In the genomic region with DNA sequence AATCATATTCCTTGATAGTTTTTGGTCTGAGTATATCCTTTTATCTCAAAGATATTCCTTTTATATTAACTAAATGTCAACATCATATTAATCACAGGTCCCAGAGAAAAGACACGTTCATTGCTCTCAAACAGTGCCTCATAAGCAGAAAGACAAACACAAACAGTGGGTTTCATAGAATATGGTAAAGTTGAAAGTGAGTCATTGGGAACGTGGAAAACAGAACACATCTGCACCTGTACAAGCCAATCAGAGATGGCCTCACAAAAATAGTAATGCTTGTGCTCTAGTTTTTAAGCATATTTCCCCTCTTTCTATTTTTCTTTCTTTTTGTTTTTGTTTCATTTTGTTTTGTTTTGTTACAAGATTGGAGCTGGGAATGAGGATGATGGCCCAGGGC, we compare ENCODE assay signal across 28 cellular contexts.
"Had no signal": no experiment of that assay in that cellular context is flagged by ENCODE, and none has a peak within 500 bp of the region (broad histone marks: within the 10 kb centered on the region; RNA-seq: fewer than 3 reads in every experiment).

No MANE protein-coding gene starts in this region.

- H3K9me3 ChIP-seq: esophagus muscularis mucosa had no signal

- H3K36me3 ChIP-seq: brain microvascular endothelial cell, esophagus muscularis mucosa, gastroesophageal sphincter, heart right ventricle, WERI-Rb-1 had no signal

- ATAC-seq: activated CD4-positive, CD25-positive, alpha-beta regulatory T cell treated with anti-CD3 and anti-CD28 coated beads, Interleukin-2, amount 50 U/mL, for 24 hours; activated CD8-positive, alpha-beta T cell treated with anti-CD3 and anti-CD28 coated beads for 36 hours; activated T-cell treated with anti-CD3 and anti-CD28 coated beads, Interleukin-2, amount 50 U/mL, for 4 hours; activated T-helper 17 cell treated with anti-CD3 and anti-CD28 coated beads, Interleukin-2, amount 50 U/mL, for 72 hours; gastroesophageal sphincter; heart right ventricle; T-helper 17 cell had no signal

- H3K4me3 ChIP-seq: coronary artery, dorsolateral prefrontal cortex, esophagus muscularis mucosa, gastroesophageal sphincter, heart right ventricle had no signal

- H3K27me3 ChIP-seq: brain microvascular endothelial cell, esophagus muscularis mucosa, gastroesophageal sphincter, heart right ventricle had no signal

- DNase-seq: activated B cell treated with CpG ODN at 0.5 μM for 24 hours; activated CD4-positive, alpha-beta T cell treated with anti-CD3 and anti-CD28 coated beads for 48 hours; activated CD4-positive, alpha-beta T cell treated with anti-CD3 and anti-CD28 coated beads, Interleukin-2, amount 50 U/mL, for 1 hour; activated CD4-positive, alpha-beta T cell treated with anti-CD3 and anti-CD28 coated beads, Interleukin-2, amount 50 U/mL, for 48 hours; activated CD8-positive, alpha-beta memory T cell treated with anti-CD3 and anti-CD28 coated beads for 24 hours; activated CD8-positive, alpha-beta T cell treated with anti-CD3 and anti-CD28 coated beads for 36 hours; activated effector memory CD4-positive, alpha-beta T cell treated with Interleukin-2 at 50 U/mL for 16 hours; activated gamma-delta T cell treated with Interleukin-2 at 50 U/mL for 16 hours; activated naive CD4-positive, alpha-beta T cell treated with anti-CD3 and anti-CD28 coated beads, Interleukin-2, amount 50 U/mL, for 16 hours; activated naive CD4-positive, alpha-beta T cell treated with Interleukin-2 at 50 U/mL for 16 hours; activated T-cell treated with anti-CD3 and anti-CD28 coated beads, Interleukin-2, amount 50 U/mL, for 4 hours; amniotic stem cell; anterior cingulate cortex; brain microvascular endothelial cell; dorsolateral prefrontal cortex; effector memory CD4-positive, alpha-beta T cell; erythroblast; foreskin melanocyte; heart right ventricle; T-helper 1 cell; T-helper 17 cell; T1000; WERI-Rb-1 had no signal

- H3K4me1 ChIP-seq: esophagus muscularis mucosa, gastroesophageal sphincter, heart right ventricle had no signal

- H3K27ac ChIP-seq: brain microvascular endothelial cell, coronary artery, dorsolateral prefrontal cortex, esophagus muscularis mucosa, gastroesophageal sphincter, heart right ventricle, WERI-Rb-1 had no signal
